Comparison of ENCODE assay signal across 11 cellular contexts in genomic region chr1:204880906-204881305, GRCh38. TPM values are rescaled to one million over a fixed set of nuclear protein-coding genes. Genes with fewer than 3 reads are reported as not detected.
"Had no signal": no experiment of that assay in that cellular context is flagged by ENCODE, and none has a peak within 500 bp of the region (broad histone marks: within the 10 kb centered on the region; RNA-seq: fewer than 3 reads in every experiment).

No MANE protein-coding gene starts in this region.

- H3K4me3 ChIP-seq: ascending aorta, gastrocnemius medialis, lung had no signal

- H3K4me1 ChIP-seq: ascending aorta, gastrocnemius medialis had no signal

- H3K9me3 ChIP-seq: ascending aorta, gastrocnemius medialis had no signal

- ATAC-seq: activated CD8-positive, alpha-beta T cell treated with anti-CD3 and anti-CD28 coated beads for 36 hours; gastrocnemius medialis; T-cell had no signal

- H3K36me3 ChIP-seq: ascending aorta, gastrocnemius medialis had no signal

- H3K27ac ChIP-seq: ascending aorta, WERI-Rb-1 had no signal

- H3K27me3 ChIP-seq: ascending aorta, gastrocnemius medialis had no signal

- DNase-seq: activated CD4-positive, alpha-beta T cell treated with anti-CD3 and anti-CD28 coated beads for 4 hours; activated CD8-positive, alpha-beta memory T cell treated with anti-CD3 and anti-CD28 coated beads, Interleukin-2, amount 50 U/mL, for 48 hours; activated CD8-positive, alpha-beta T cell treated with anti-CD3 and anti-CD28 coated beads for 36 hours; activated naive CD8-positive, alpha-beta T cell treated with anti-CD3 and anti-CD28 coated beads, Interleukin-2, amount 10 ng/mL, durations not matched to agents 7 days and 5 days; gastrocnemius medialis; naive B cell; nucleus accumbens; T-cell; WERI-Rb-1 had no signal

RNA-seq across cellular contexts. Expression of gene NFASC, which starts 10.2 kb away (rescaled TPM):
- total RNA-seq: activated CD8-positive, alpha-beta T cell treated with anti-CD3 and anti-CD28 coated beads for 36 hours had no signal
